Comparison of ENCODE assay signal across 1 cellular context in genomic region chr2:175181877-175182308, GRCh38.
TF ChIP-seq lines count a peak whose summit lies in the region.

No MANE protein-coding gene starts in this region.

TF ChIP-seq in H1, 55 proteins besides CTCF, POLR2A, EP300 and RAD21 (continued from another document):
- TF ChIP-seq BCL11A (IDR thresholded peaks at IDR 0.05; ENCODE audit: low read depth in 2 of 2, low read length in 2 of 2) (no peak), HDAC2 (IDR thresholded peaks at IDR 0.05; ENCODE audit: borderline replicate concordance in 1 of 2, low read depth in 2 of 2, low read length in 2 of 2) (no peak), EGR1 (IDR thresholded peaks at IDR 0.05; ENCODE audit: borderline replicate concordance, low read depth, low read length) (no peak), GTF2F1 (IDR thresholded peaks at IDR 0.05; ENCODE audit: borderline replicate concordance, low read depth, low read length) (no peak), TAF7 (optimal IDR thresholded peaks at IDR 0.05; ENCODE audit: borderline replicate concordance, low read depth, low read length) (no peak), ATF3 (IDR thresholded peaks at IDR 0.05; ENCODE audit: insufficient read depth, low read depth, low read length) (no peak), EZH2 (IDR thresholded peaks at IDR 0.05; ENCODE audit: low read depth, low read length, severe bottlenecking) (no peak), YY1 (IDR thresholded peaks at IDR 0.05; ENCODE audit: low read depth, low read length) (no peak), SP2 (IDR thresholded peaks at IDR 0.05; ENCODE audit: low read length) (no peak), KDM5A (IDR thresholded peaks at IDR 0.05; ENCODE audit: low read length) (no peak), SIX5 (IDR thresholded peaks at IDR 0.05; ENCODE audit: low read depth, low read length) (no peak), SAP30 (IDR thresholded peaks at IDR 0.05; ENCODE audit: insufficient read depth, insufficient replicate concordance, low read length) (no peak), USF2 (IDR thresholded peaks at IDR 0.05; ENCODE audit: low read length) (no peak), BRCA1 (IDR thresholded peaks at IDR 0.05; ENCODE audit: low read depth, low read length) (no peak)
